ENCODE assay signal across 16 cellular contexts in the genomic region with DNA sequence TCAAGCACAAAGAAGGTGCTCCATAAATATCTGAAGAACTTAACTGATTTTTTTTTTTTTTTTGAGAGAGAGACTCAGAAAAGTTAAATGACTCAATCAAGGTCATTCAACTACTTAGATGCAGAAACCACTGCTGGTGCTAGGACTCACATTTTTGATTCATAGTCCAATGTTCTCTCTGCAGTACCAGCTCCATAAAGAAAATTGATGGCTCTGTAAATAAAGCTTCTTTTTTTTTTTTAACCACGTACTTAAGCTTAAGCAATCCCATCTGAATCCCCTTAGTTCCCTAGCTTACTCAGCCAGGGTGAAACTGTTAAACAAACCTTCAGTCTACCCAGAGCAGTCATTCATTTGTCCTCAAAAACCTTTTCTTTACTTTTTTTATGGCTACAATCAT.
A peak's percentile ranks its signal among the peaks of the same experiment; 100 is the strongest.
DNase-seq lines count a peak whose midpoint lies in the region; ATAC-seq and TF ChIP-seq lines count a peak whose summit lies in the region.
"Had no signal": no experiment of that assay in that cellular context is flagged by ENCODE, and none has a peak within 500 bp of the region (broad histone marks: within the 10 kb centered on the region; RNA-seq: fewer than 3 reads in every experiment).

No MANE protein-coding gene starts in this region.

- no peaks in the 10 kb centered on the region for H4K20me1 ChIP-seq in smooth muscle cell (ENCODE audit: low read depth)

- peak overlapping the region; percentile 34 for H3K4me2 ChIP-seq in smooth muscle cell

- H3K9me3 ChIP-seq in breast epithelium (no peaks in the 10 kb centered on the region), SJSA1 (replicated peaks) (no peaks in the 10 kb centered on the region), smooth muscle cell (replicated peaks; ENCODE audit: low read depth) (no peaks in the 10 kb centered on the region)
- H3K9me3 ChIP-seq: heart right ventricle had no signal

- DNase-seq in MCF 10A (ENCODE audit: unreplicated experiment), result peak; percentile 26
- no peak for DNase-seq in breast epithelium (ENCODE audit: low spot score in 2 of 2)
- DNase-seq in SJSA1 (ENCODE audit: low read depth in 1 of 2, low spot score in 2 of 2), result no peak
- DNase-seq in fibroblast of pulmonary artery (ENCODE audit: low read depth), result peak; percentile 58
- DNase-seq in smooth muscle cell (lab: John Stamatoyannopoulos, UW; ENCODE audit: unreplicated experiment), result no peak
- no peak for DNase-seq in MV-4-11 (lab: John Stamatoyannopoulos, UW)
- DNase-seq in hepatic stellate cell (ENCODE audit: low spot score), result no peak
- DNase-seq: activated CD4-positive, CD25-positive, alpha-beta regulatory T cell treated with anti-CD3 and anti-CD28 coated beads, Interleukin-2, amount 50 U/mL, for 72 hours; activated CD8-positive, alpha-beta memory T cell treated with anti-CD3 and anti-CD28 coated beads, Interleukin-2, amount 50 U/mL, for 4 hours; activated naive CD4-positive, alpha-beta T cell treated with anti-CD3 and anti-CD28 coated beads for 36 hours; heart right ventricle; SHP77 treated with DMSO at 0.1 percent for 48 hours had no signal

- 20% methylated on average over 1 of the region's 1 CpG for WGBS in smooth muscle cell (ENCODE audit: low lambda C conversion rate)

- intact Hi-C loops in MCF 10A (cut with micrococcal nuclease), result no loop called here
- intact Hi-C loops in breast epithelium (cut with DNase I; ENCODE audit: low total_unique reads), result no loop called here

- CTCF ChIA-PET in MCF 10A (lab: Yijun Ruan, JAX), result no interaction called here

- POLR2A ChIA-PET in MCF 10A (lab: Yijun Ruan, JAX), result interaction anchor here (0.9 to 2.4 kb wide), 2 partner anchors 8 to 18 kb away, joined by 3 to 6 read pairs; no protein-coding TSS in a partner anchor

- H2AFZ ChIP-seq in smooth muscle cell (ENCODE audit: low read depth), result no peak overlapping the region

- peak overlapping the region; percentile 5 for H3K27ac Mint-ChIP-seq in MCF 10A (ENCODE audit: low read depth, unreplicated experiment)
- H3K27ac Mint-ChIP-seq: activated naive CD4-positive, alpha-beta T cell treated with anti-CD3 and anti-CD28 coated beads for 36 hours; progenitor cell of endocrine pancreas had no signal

- H3K4me3 ChIP-seq in breast epithelium (no peak overlapping the region), SJSA1 (no peak overlapping the region), fibroblast of pulmonary artery (replicated peaks; ENCODE audit: low read depth, low read length) (no peak overlapping the region), smooth muscle cell (no peak overlapping the region)
- H3K4me3 ChIP-seq: heart right ventricle had no signal

- H3K9me3 Mint-ChIP-seq in MCF 10A (ENCODE audit: unreplicated experiment), result no peaks in the 10 kb centered on the region
- H3K9me3 Mint-ChIP-seq: activated naive CD4-positive, alpha-beta T cell treated with anti-CD3 and anti-CD28 coated beads for 36 hours had no signal

- peaks cover 29% of the 10 kb centered on the region for H3K4me1 Mint-ChIP-seq in MCF 10A (ENCODE audit: insufficient read depth, unreplicated experiment)
- H3K4me1 Mint-ChIP-seq: central memory CD8-positive, alpha-beta T cell had no signal

- H3K36me3 ChIP-seq in breast epithelium (no peaks in the 10 kb centered on the region), SJSA1 (no peaks in the 10 kb centered on the region), smooth muscle cell (ENCODE audit: low read depth) (no peaks in the 10 kb centered on the region)
- H3K36me3 ChIP-seq: heart right ventricle had no signal

- no peak overlapping the region for H3K4me3 Mint-ChIP-seq in MCF 10A (ENCODE audit: unreplicated experiment)
- H3K4me3 Mint-ChIP-seq: activated naive CD4-positive, alpha-beta T cell treated with anti-CD3 and anti-CD28 coated beads for 36 hours; central memory CD8-positive, alpha-beta T cell had no signal

- H3K27me3 ChIP-seq in breast epithelium, result no peaks in the 10 kb centered on the region
- no peaks in the 10 kb centered on the region for H3K27me3 ChIP-seq in SJSA1 (replicated peaks)
- H3K27me3 ChIP-seq in smooth muscle cell (ENCODE audit: low read depth), result no peaks in the 10 kb centered on the region
- H3K27me3 ChIP-seq: heart right ventricle had no signal

- no peaks in the 10 kb centered on the region for H3K36me3 Mint-ChIP-seq in MCF 10A (ENCODE audit: insufficient read depth, unreplicated experiment)

- TF ChIP-seq CTCF in MCF 10A (IDR thresholded peaks at IDR 0.05; ENCODE audit: unreplicated experiment), result no peak
- TF ChIP-seq CTCF in breast epithelium (IDR thresholded peaks at IDR 0.05), result no peak
- no peak for TF ChIP-seq CTCF in fibroblast of pulmonary artery (IDR thresholded peaks at IDR 0.05; ENCODE audit: low read length, missing control alignments)
- no peak for TF ChIP-seq CTCF in smooth muscle cell (IDR thresholded peaks at IDR 0.05; ENCODE audit: borderline replicate concordance, insufficient read depth, poor library complexity, severe bottlenecking)

- no peak overlapping the region for H3K9ac ChIP-seq in smooth muscle cell (ENCODE audit: low read depth)

- H3K4me1 ChIP-seq in breast epithelium, result no peaks in the 10 kb centered on the region
- peaks cover 36% of the 10 kb centered on the region for H3K4me1 ChIP-seq in SJSA1 (replicated peaks)
- no peaks in the 10 kb centered on the region for H3K4me1 ChIP-seq in smooth muscle cell (ENCODE audit: low read depth)

- BruUV-seq in MCF 10A (replicated peaks; lab: Mats Ljungman, UMichigan), result no TSS peak

- H3K27ac ChIP-seq in breast epithelium (no peak overlapping the region), SJSA1 (peak overlapping the region; percentile 58), smooth muscle cell (ENCODE audit: low read depth) (peak overlapping the region; percentile 59)
- H3K27ac ChIP-seq: 22Rv1 had no signal

- H3F3A ChIP-seq in smooth muscle cell (ENCODE audit: low read depth), result peaks cover 1% of the 10 kb centered on the region

- ATAC-seq in HG02938 (IDR thresholded peaks at IDR 0.05; ENCODE audit: unreplicated experiment), result no peak

- TF ChIP-seq POLR2A in breast epithelium (IDR thresholded peaks at IDR 0.05), result no peak

- H3K27me3 Mint-ChIP-seq in MCF 10A (ENCODE audit: insufficient read depth, unreplicated experiment), result no peaks in the 10 kb centered on the region
- H3K27me3 Mint-ChIP-seq: central memory CD8-positive, alpha-beta T cell; progenitor cell of endocrine pancreas had no signal

- no peaks in the 10 kb centered on the region for H3K79me2 ChIP-seq in smooth muscle cell (ENCODE audit: low read depth)

Comparison
In these comparisons a context has a peak if more than half of its experiments do, and no peak if none do; other contexts are left out.
1. DNase-seq: peak in MCF 10A (single experiment) and fibroblast of pulmonary artery (single experiment); none in breast epithelium (0 of 2), SJSA1 (0 of 2), smooth muscle cell (single experiment), MV-4-11 (single experiment) and hepatic stellate cell (single experiment).
2. H3K27ac ChIP-seq: peak in SJSA1 (single experiment) and smooth muscle cell (single experiment); none in breast epithelium (0 of 2).